In the genomic region with DNA sequence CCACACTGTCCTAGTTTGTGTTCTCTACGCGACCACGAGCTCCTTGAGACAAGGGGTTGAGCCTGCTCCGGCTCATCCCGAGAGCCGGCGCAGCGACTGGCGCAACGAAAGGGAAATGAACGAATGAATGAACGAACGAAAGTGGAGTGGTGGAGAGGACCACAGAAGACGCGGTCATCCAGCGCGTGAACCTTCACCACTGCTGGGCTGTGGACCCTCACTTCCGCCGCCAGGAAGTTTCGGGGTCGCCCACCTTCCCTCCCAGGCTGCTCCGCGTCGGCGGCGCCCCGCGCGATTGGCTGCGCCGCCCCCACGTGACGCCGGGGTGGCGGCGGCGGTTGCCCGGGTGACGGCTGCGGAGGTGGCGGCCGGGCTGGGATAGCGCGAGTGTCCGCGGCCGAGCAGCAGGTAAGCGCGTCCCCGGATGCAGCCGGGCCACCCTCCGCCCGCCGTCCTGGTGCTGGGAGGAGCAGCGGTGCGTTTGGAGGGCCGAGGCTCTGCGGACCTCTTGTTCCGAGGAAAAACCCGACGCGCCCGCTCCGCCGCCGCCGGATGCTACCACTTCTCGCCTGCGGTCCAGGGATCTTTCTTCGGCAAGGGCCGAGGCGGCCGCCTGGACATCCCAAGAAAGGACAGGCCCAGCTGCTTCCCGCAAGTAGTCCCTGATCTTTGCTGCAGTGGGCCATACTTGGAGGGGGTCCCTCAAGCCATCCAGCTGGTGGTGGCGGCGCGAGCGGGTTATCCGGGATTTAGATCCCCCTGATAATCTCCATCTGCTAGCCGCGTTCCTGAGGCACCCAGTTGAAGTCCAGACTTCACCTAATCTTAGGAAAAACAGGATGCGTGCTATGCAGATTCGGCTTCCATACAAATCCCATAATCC, we compare ENCODE assay signal across 8 cellular contexts. TPM values are rescaled to one million over a fixed set of nuclear protein-coding genes. Genes with fewer than 3 reads are reported as not detected.
A peak's percentile ranks its signal among the peaks of the same experiment; 100 is the strongest.
DNase-seq lines count a peak whose midpoint lies in the region; ATAC-seq and TF ChIP-seq lines count a peak whose summit lies in the region.

A gene with protein sequence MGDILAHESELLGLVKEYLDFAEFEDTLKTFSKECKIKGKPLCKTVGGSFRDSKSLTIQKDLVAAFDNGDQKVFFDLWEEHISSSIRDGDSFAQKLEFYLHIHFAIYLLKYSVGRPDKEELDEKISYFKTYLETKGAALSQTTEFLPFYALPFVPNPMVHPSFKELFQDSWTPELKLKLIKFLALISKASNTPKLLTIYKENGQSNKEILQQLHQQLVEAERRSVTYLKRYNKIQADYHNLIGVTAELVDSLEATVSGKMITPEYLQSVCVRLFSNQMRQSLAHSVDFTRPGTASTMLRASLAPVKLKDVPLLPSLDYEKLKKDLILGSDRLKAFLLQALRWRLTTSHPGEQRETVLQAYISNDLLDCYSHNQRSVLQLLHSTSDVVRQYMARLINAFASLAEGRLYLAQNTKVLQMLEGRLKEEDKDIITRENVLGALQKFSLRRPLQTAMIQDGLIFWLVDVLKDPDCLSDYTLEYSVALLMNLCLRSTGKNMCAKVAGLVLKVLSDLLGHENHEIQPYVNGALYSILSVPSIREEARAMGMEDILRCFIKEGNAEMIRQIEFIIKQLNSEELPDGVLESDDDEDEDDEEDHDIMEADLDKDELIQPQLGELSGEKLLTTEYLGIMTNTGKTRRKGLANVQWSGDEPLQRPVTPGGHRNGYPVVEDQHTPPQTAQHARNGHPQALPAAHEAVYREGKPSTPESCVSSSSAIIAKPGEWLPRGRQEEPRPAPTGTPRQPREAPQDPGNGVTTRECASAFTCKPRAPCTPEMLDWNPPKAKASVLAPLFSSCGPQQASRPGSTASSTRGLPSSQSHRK (plus strand): TSS at position 341 of the 883 bp plus-strand sequence. CDS start 7,608 bp downstream, outside the sequence.

- intact Hi-C loops in left ventricle myocardium inferior (cut with micrococcal nuclease) = loop anchor here (10.0 kb wide), 1 partner anchor 94 kb away; no protein-coding TSS in a partner anchor
- intact Hi-C loops in prostate gland (cut with DNase I) = no loop called here

- peak; percentile 98 for ATAC-seq in HG02610 (IDR thresholded peaks at IDR 0.05; ENCODE audit: unreplicated experiment)

- H3K4me3 ChIP-seq in left ventricle myocardium inferior = peak within 1 kb of the TSS; percentile 83
- peak within 1 kb of the TSS; percentile 63 to 65 for H3K4me3 ChIP-seq in prostate gland

- peaks cover 1% of the 10 kb centered on the region for H3K36me3 Mint-ChIP-seq in T-helper 1 cell treated with Interleukin-12 subunit alpha and Interleukin-12 subunit beta and Interleukin-4 antibody, amounts not matched to agents 30 μg/mL and 1 μg/mL, for 36 hours (ENCODE audit: low read depth)

- H3K9me3 Mint-ChIP-seq in T-helper 1 cell treated with Interleukin-12 subunit alpha and Interleukin-12 subunit beta and Interleukin-4 antibody, amounts not matched to agents 30 μg/mL and 1 μg/mL, for 36 hours = no peaks in the 10 kb centered on the region

- H3K4me3 Mint-ChIP-seq in T-helper 1 cell treated with Interleukin-12 subunit alpha and Interleukin-12 subunit beta and Interleukin-4 antibody, amounts not matched to agents 30 μg/mL and 1 μg/mL, for 36 hours = peak within 1 kb of the TSS; percentile 91

- in situ Hi-C loops in GM13977 (cut with MboI; ENCODE audit: low pct_unique_long_range_greater_than_20kb, low sequenced_read_pairs, unreplicated experiment) = no loop called here

- DNase-seq in GM13977 (ENCODE audit: low spot score) (peak; percentile 96), NCI-H1092 (lab: John Stamatoyannopoulos, UW) (peak; percentile 28), amniotic stem cell (lab: John Stamatoyannopoulos, UW) (peak; percentile 30), left ventricle myocardium inferior (peak; percentile 76), prostate gland (ENCODE audit: low spot score) (peak; percentile 76), ureter (ENCODE audit: low spot score) (peak; percentile 69)

- H3K27ac ChIP-seq in left ventricle myocardium inferior (replicated peaks) (peak within 1 kb of the TSS; percentile 63), prostate gland (peak within 1 kb of the TSS; percentile 63 to 71)

- peak; percentile 55 for TF ChIP-seq POLR2A in prostate gland (IDR thresholded peaks at IDR 0.05)

- H3K4me1 ChIP-seq in left ventricle myocardium inferior (peaks cover 22% of the 10 kb centered on the region), prostate gland (replicated peaks) (no peaks in the 10 kb centered on the region)

- WGBS in prostate gland = under 1% methylated on average over 50 of the region's 83 CpGs

- H3K36me3 ChIP-seq in left ventricle myocardium inferior (no peaks in the 10 kb centered on the region), prostate gland (no peaks in the 10 kb centered on the region)

- peaks cover 4% of the 10 kb centered on the region for H3K4me1 Mint-ChIP-seq in T-helper 1 cell treated with Interleukin-12 subunit alpha and Interleukin-12 subunit beta and Interleukin-4 antibody, amounts not matched to agents 30 μg/mL and 1 μg/mL, for 36 hours (ENCODE audit: low read depth)

- H3K27me3 ChIP-seq in left ventricle myocardium inferior (ENCODE audit: low read depth) (no peaks in the 10 kb centered on the region), prostate gland (replicated peaks; ENCODE audit: insufficient read depth) (no peaks in the 10 kb centered on the region)

- H3K27me3 Mint-ChIP-seq in T-helper 1 cell treated with Interleukin-12 subunit alpha and Interleukin-12 subunit beta and Interleukin-4 antibody, amounts not matched to agents 30 μg/mL and 1 μg/mL, for 36 hours (ENCODE audit: low read depth) = peaks cover 38% of the 10 kb centered on the region

- H3K9me3 ChIP-seq in left ventricle myocardium inferior (replicated peaks) (no peaks in the 10 kb centered on the region), prostate gland (no peaks in the 10 kb centered on the region)

- no peak for TF ChIP-seq CTCF in GM13977 (IDR thresholded peaks at IDR 0.05; ENCODE audit: extremely low read depth, insufficient read depth, missing control alignments)
- TF ChIP-seq CTCF in left ventricle myocardium inferior (IDR thresholded peaks at IDR 0.05; ENCODE audit: borderline replicate concordance) = no peak
- TF ChIP-seq CTCF in prostate gland (IDR thresholded peaks at IDR 0.05) = no peak

- H3K27ac Mint-ChIP-seq in T-helper 1 cell treated with Interleukin-12 subunit alpha and Interleukin-12 subunit beta and Interleukin-4 antibody, amounts not matched to agents 30 μg/mL and 1 μg/mL, for 36 hours = no peak within 1 kb of the TSS

RNA-seq across cellular contexts. Expression of the gene that starts here (rescaled TPM):
- total RNA-seq in left ventricle myocardium inferior (3.1 TPM), prostate gland (10 to 100 TPM; 11.3 to 40.0 TPM), ureter (16.0 TPM)

Comparison
In these comparisons a context has a peak if more than half of its experiments do, and no peak if none do; other contexts are left out.
1. Peak in every context shown above with its lines: DNase-seq, ATAC-seq, H3K4me3 ChIP-seq and H3K27ac ChIP-seq.
2. DNase-seq: peak in every context shown above with its lines; median percentile 96 in GM13977; 76 in left ventricle myocardium inferior; 76 in prostate gland; 69 in ureter; 30 in amniotic stem cell; 28 in NCI-H1092.